ENCODE assay signal across 1 cellular context in genomic region chr17:49851387-49852291, GRCh38.
A peak's percentile ranks its signal among the peaks of the same experiment; 100 is the strongest.
TF ChIP-seq lines count a peak whose summit lies in the region.

No MANE protein-coding gene starts in this region.

TF ChIP-seq in H1, 55 proteins besides CTCF, POLR2A, EP300 and RAD21 (continued from another document):
- TF ChIP-seq USF2 (IDR thresholded peaks at IDR 0.05; ENCODE audit: low read length) (no peak), SAP30 (IDR thresholded peaks at IDR 0.05; ENCODE audit: insufficient read depth, insufficient replicate concordance, low read length) (no peak), TAF1 (IDR thresholded peaks at IDR 0.05; ENCODE audit: low read depth, low read length) (0 out of 2 replicates have a peak, but pooled peaks have one; percentile 17), NANOG (IDR thresholded peaks at IDR 0.05; ENCODE audit: insufficient read depth, low read depth, low read length, poor library complexity, severe bottlenecking) (no peak), ASH2L (IDR thresholded peaks at IDR 0.05; ENCODE audit: low read length) (peak; percentile 60), EZH2 (IDR thresholded peaks at IDR 0.05; ENCODE audit: low read depth, low read length, severe bottlenecking) (no peak), SIX5 (IDR thresholded peaks at IDR 0.05; ENCODE audit: low read depth, low read length) (no peak)
